1 cellular context compared by ENCODE assay signal in genomic region chr13:45339399-45339798, GRCh38.
TF ChIP-seq lines count a peak whose summit lies in the region.

No MANE protein-coding gene starts in this region.

TF ChIP-seq in HEK293, 187 proteins besides CTCF, POLR2A, EP300 and RAD21 (continued from another document):
- no peak for TF ChIP-seq ZBTB10 (tag by site-specific recombination; IDR thresholded peaks at IDR 0.05)
- TF ChIP-seq ZFP3 (tag by site-specific recombination; IDR thresholded peaks at IDR 0.05; ENCODE audit: low read depth) = no peak
